20 cellular contexts compared by ENCODE assay signal in the genomic region with DNA sequence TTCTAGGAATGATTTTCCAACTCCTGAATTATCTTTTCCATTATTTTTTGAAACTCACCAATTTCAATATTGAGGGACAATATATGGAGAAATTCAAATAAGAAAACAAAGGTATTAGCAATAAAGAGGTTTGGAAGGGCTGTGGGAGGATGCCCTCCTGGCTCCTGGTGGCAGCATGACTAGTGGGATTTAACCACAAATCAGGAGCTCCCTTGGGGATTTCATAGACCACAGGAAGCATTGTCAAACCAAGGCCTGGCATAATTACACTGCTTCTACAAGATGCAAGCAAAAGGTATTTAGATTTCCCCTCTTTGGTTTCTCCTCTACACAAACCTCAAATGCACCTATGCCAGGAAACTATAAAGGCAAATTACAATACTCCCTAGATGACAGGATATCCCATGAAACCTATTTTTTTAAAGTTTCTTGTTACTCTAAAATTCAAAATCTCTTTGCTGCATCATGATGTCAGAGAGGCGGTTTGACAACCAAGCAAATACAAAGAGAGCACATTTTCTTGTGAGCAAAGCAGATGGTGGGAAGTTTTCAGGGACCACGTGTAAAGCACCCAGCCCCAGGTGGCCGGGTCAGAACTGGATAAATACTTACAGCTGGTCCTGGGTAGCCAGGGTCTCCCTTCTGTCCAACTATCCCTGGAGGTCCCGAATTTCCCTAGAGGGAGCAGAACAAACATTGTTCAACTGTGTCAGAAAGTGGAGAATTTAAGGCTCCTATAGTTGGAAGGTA.
DNase-seq lines count a peak whose midpoint lies in the region; FAIRE-seq and TF ChIP-seq lines count a peak whose summit lies in the region.
"Had no signal": no experiment of that assay in that cellular context is flagged by ENCODE, and none has a peak within 500 bp of the region (broad histone marks: within the 10 kb centered on the region; RNA-seq: fewer than 3 reads in every experiment).

No MANE protein-coding gene starts in this region.

- H3K9ac ChIP-seq in BLaER1: no peak overlapping the region
- no peak overlapping the region for H3K9ac ChIP-seq in astrocyte (ENCODE audit: low read length)
- H3K9ac ChIP-seq: KMS-11 had no signal

- H3K27ac Mint-ChIP-seq in astrocyte (ENCODE audit: unreplicated experiment): peak overlapping the region; percentile 26
- H3K27ac Mint-ChIP-seq: activated T-helper 2 cell treated with anti-CD3 and anti-CD28 coated beads, Interferon-gamma antibody, Interleukin-2, Interleukin-4, amounts not matched to agents 10 μg/mL and 5 μg/mL and 100 μg/mL, durations not matched to agents 14 hours and 24 hours and 36 hours; T-cell had no signal

- H4K20me1 ChIP-seq in BLaER1 (no peaks in the 10 kb centered on the region), astrocyte (ENCODE audit: insufficient read depth, low read length) (no peaks in the 10 kb centered on the region)

- H3K4me3 Mint-ChIP-seq in astrocyte (ENCODE audit: unreplicated experiment): peak overlapping the region; percentile 34
- H3K4me3 Mint-ChIP-seq: T-cell had no signal

- peaks cover 12% of the 10 kb centered on the region for H3K4me1 Mint-ChIP-seq in astrocyte (ENCODE audit: low read depth, unreplicated experiment)
- H3K4me1 Mint-ChIP-seq: T-cell had no signal

- no peaks in the 10 kb centered on the region for H3K79me2 ChIP-seq in astrocyte (ENCODE audit: insufficient read depth, low read length)

- no peak overlapping the region for H2AFZ ChIP-seq in astrocyte (ENCODE audit: low read depth, low read length)

- DNase-seq in HS-5 (ENCODE audit: low read depth) (peak; percentile 6), astrocyte (ENCODE audit: low read depth) (peak; percentile 36), myocyte (ENCODE audit: low read depth) (peak; percentile 87), frontal cortex (ENCODE audit: low spot score in 2 of 2) (no peak), NOMO-1 (lab: John Stamatoyannopoulos, UW; ENCODE audit: unreplicated experiment in 2 of 2) (no peak), HAP-1 (ENCODE audit: low spot score in 2 of 2) (no peak)
- no peak for DNase-seq in activated T-cell treated with anti-CD3 and anti-CD28 coated beads, Interleukin-2, amount 50 U/mL, for 48 hours
- DNase-seq: activated CD8-positive, alpha-beta memory T cell treated with anti-CD3 and anti-CD28 coated beads for 24 hours; amniotic stem cell; C1 segment of cervical spinal cord; foreskin melanocyte; NCI-H2227 treated with DMSO at 0.1 percent for 48 hours; NK-92 treated with Interleukin-12 subunit alpha and Interleukin-12 subunit beta, amount 100 ng/mL, for 24 hours; T-cell had no signal

- peak overlapping the region; percentile 36 for H3K4me2 ChIP-seq in BLaER1
- no peak overlapping the region for H3K4me2 ChIP-seq in astrocyte (ENCODE audit: low read length)
- H3K4me2 ChIP-seq: KMS-11 had no signal

- peaks cover 5% of the 10 kb centered on the region for H3K27me3 Mint-ChIP-seq in astrocyte (ENCODE audit: low read depth, unreplicated experiment)
- H3K27me3 Mint-ChIP-seq: T-cell had no signal

- H3K27me3 ChIP-seq in BLaER1 (no peaks in the 10 kb centered on the region), astrocyte (ENCODE audit: insufficient read depth, low read length) (no peaks in the 10 kb centered on the region), HAP-1 (ENCODE audit: low read depth) (no peaks in the 10 kb centered on the region)

- H3K27ac ChIP-seq in BLaER1 (no peak overlapping the region), astrocyte (ENCODE audit: low read depth, low read length) (no peak overlapping the region)
- H3K27ac ChIP-seq: KMS-11 had no signal

- H3K4me1 ChIP-seq in BLaER1 (peaks cover 11% of the 10 kb centered on the region), astrocyte (ENCODE audit: insufficient read depth, low read length) (peaks cover 14% of the 10 kb centered on the region), HAP-1 (no peaks in the 10 kb centered on the region)

- TF ChIP-seq CTCF in astrocyte (IDR thresholded peaks at IDR 0.05; ENCODE audit: insufficient read depth, low read depth, low read length): no peak

- H3K36me3 ChIP-seq in BLaER1 (no peaks in the 10 kb centered on the region), astrocyte (ENCODE audit: insufficient read depth, low read length) (peaks cover 49% of the 10 kb centered on the region), HAP-1 (replicated peaks) (no peaks in the 10 kb centered on the region)

- FAIRE-seq in astrocyte (lab: Jason Lieb, UNC) (peak; percentile 9), frontal cortex (lab: Jason Lieb, UNC) (no peak)
- FAIRE-seq: GM18507, H1 had no signal

- peaks cover 54% of the 10 kb centered on the region for H3K36me3 Mint-ChIP-seq in astrocyte (ENCODE audit: low read depth, unreplicated experiment)
- H3K36me3 Mint-ChIP-seq: T-cell had no signal

- H3K9me3 ChIP-seq in BLaER1: no peaks in the 10 kb centered on the region
- no peaks in the 10 kb centered on the region for H3K9me3 ChIP-seq in astrocyte (ENCODE audit: insufficient read depth, low read depth, low read length)
- no peaks in the 10 kb centered on the region for H3K9me3 ChIP-seq in HAP-1

- peaks cover 2% of the 10 kb centered on the region for H3K9me3 Mint-ChIP-seq in astrocyte (ENCODE audit: unreplicated experiment)
- H3K9me3 Mint-ChIP-seq: activated T-helper 2 cell treated with anti-CD3 and anti-CD28 coated beads, Interferon-gamma antibody, Interleukin-2, Interleukin-4, amounts not matched to agents 10 μg/mL and 5 μg/mL and 100 μg/mL, durations not matched to agents 14 hours and 24 hours and 36 hours; T-cell had no signal

- in situ Hi-C loops in HAP-1 (cut with MboI; ENCODE audit: low sequenced_read_pairs): no loop called here

- H3K4me3 ChIP-seq in BLaER1 (no peak overlapping the region), astrocyte (ENCODE audit: insufficient read depth, low read depth, low read length) (no peak overlapping the region), HAP-1 (no peak overlapping the region)
- H3K4me3 ChIP-seq: skin epidermis had no signal

Comparison
In these comparisons a context has a peak if more than half of its experiments do, and no peak if none do; other contexts are left out.
1. DNase-seq: peak in HS-5 (single experiment), astrocyte (single experiment) and myocyte (single experiment); none in frontal cortex (0 of 2), activated T-cell treated with anti-CD3 and anti-CD28 coated beads, Interleukin-2, amount 50 U/mL, for 48 hours (0 of 2), NOMO-1 (0 of 2) and HAP-1 (0 of 2).